ENCODE assay signal across 1 cellular context in genomic region chr6:107869871-107870270, GRCh38.
TF ChIP-seq lines count a peak whose summit lies in the region.

No MANE protein-coding gene starts in this region.

TF ChIP-seq in GM23338, 12 proteins besides CTCF, POLR2A, EP300 and RAD21 (continued from another document):
- TF ChIP-seq EZH2 (IDR thresholded peaks at IDR 0.05; ENCODE audit: low read depth, unreplicated experiment), result no peak
- TF ChIP-seq ETS1 (IDR thresholded peaks at IDR 0.05), result no peak
- no peak for TF ChIP-seq EZH2phosphoT487 (IDR thresholded peaks at IDR 0.05; ENCODE audit: unreplicated experiment)
- no peak for TF ChIP-seq ZNF331 (CRISPR knock-in tag; IDR thresholded peaks at IDR 0.05; ENCODE audit: low read depth)
- no peak for TF ChIP-seq ZNF114 (CRISPR knock-in tag; IDR thresholded peaks at IDR 0.05)
- no peak for TF ChIP-seq ZNF462 (CRISPR knock-in tag; IDR thresholded peaks at IDR 0.05)
